In the genomic region with DNA sequence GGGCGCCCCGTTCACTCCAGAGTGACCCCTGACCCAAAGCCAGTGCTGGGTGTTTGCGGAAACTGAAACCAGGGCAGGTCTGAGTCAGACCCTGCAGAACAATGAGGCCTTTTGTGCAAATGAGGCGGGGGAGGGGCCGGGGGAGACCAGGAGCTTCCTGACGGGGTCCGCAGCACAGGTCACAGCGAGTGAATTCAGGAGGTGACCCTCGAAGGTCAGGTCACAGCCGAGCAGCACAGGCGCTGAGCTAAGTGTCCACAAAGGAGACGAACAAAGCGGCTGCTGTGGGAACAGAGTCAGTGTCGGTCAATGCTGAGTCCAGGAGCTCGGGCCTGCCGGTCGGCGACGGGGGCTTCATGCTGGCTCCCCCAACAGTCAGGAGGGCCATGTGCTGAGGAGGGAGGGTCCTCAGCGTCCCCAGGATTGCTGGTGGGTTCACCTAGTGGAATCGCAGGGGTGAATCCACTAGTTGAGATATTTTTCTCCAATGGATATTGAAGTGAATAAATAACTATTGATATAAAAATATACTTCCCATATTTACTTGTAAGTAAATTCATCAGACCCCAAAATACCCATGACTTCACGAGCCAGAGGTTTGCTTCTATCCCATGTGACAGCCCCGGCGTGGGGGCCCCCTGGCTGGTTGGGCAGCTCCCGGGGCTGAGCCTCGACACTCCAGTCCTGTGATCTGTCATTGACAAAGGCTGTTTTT, we compare ENCODE assay signal across 1 cellular context.
TF ChIP-seq lines count a peak whose summit lies in the region.

No MANE protein-coding gene starts in this region.

TF ChIP-seq in HepG2, 621 proteins besides CTCF, POLR2A, EP300 and RAD21 (continued from another document and continues in another):
- TF ChIP-seq, protein P1, sequence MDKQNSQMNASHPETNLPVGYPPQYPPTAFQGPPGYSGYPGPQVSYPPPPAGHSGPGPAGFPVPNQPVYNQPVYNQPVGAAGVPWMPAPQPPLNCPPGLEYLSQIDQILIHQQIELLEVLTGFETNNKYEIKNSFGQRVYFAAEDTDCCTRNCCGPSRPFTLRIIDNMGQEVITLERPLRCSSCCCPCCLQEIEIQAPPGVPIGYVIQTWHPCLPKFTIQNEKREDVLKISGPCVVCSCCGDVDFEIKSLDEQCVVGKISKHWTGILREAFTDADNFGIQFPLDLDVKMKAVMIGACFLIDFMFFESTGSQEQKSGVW (CRISPR knock-in tag; IDR thresholded peaks at IDR 0.05; ENCODE audit: borderline replicate concordance), result no peak
- TF ChIP-seq TBP (CRISPR knock-in tag; IDR thresholded peaks at IDR 0.05), result no peak
- no peak for TF ChIP-seq MTA3 (CRISPR knock-in tag; IDR thresholded peaks at IDR 0.05)
- peak; percentile 22; the same call in 1 of the 2 replicates for TF ChIP-seq ZNF451 (CRISPR knock-in tag; IDR thresholded peaks at IDR 0.05)
- TF ChIP-seq NFYB (CRISPR knock-in tag; IDR thresholded peaks at IDR 0.05), result no peak
- TF ChIP-seq CEBPB (IDR thresholded peaks at IDR 0.05; ENCODE audit: borderline replicate concordance, low read depth, low read length), result no peak
- peak; percentile 33 for TF ChIP-seq ZNF567 (CRISPR knock-in tag; IDR thresholded peaks at IDR 0.05; ENCODE audit: borderline replicate concordance)
- TF ChIP-seq BHLHE40 (IDR thresholded peaks at IDR 0.05; ENCODE audit: low read length), result peak; percentile 44; the same call in 1 of the 2 replicates
- TF ChIP-seq, protein P2, sequence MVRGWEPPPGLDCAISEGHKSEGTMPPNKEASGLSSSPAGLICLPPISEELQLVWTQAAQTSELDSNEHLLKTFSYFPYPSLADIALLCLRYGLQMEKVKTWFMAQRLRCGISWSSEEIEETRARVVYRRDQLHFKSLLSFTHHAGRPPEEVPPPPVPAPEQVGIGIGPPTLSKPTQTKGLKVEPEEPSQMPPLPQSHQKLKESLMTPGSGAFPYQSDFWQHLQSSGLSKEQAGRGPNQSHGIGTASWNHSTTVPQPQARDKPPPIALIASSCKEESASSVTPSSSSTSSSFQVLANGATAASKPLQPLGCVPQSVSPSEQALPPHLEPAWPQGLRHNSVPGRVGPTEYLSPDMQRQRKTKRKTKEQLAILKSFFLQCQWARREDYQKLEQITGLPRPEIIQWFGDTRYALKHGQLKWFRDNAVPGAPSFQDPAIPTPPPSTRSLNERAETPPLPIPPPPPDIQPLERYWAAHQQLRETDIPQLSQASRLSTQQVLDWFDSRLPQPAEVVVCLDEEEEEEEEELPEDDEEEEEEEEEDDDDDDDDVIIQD (CRISPR knock-in tag; IDR thresholded peaks at IDR 0.05; ENCODE audit: low read depth), result peak; percentile 73; the same call in 1 of the 2 replicates
- TF ChIP-seq, protein P3, sequence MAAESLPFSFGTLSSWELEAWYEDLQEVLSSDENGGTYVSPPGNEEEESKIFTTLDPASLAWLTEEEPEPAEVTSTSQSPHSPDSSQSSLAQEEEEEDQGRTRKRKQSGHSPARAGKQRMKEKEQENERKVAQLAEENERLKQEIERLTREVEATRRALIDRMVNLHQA (CRISPR knock-in tag; IDR thresholded peaks at IDR 0.05), result no peak
- TF ChIP-seq TRIM24 (CRISPR knock-in tag; IDR thresholded peaks at IDR 0.05), result no peak; the same call in 1 of the 2 replicates
- no peak for TF ChIP-seq ZNF564 (CRISPR knock-in tag; IDR thresholded peaks at IDR 0.05)
- TF ChIP-seq NFKB2 (CRISPR knock-in tag; IDR thresholded peaks at IDR 0.05; ENCODE audit: borderline replicate concordance), result no peak; the same call in none of the 2 replicates
- no peak for TF ChIP-seq SOX6 (IDR thresholded peaks at IDR 0.05)
- peak; percentile 98 for TF ChIP-seq SOX6 (CRISPR knock-in tag; IDR thresholded peaks at IDR 0.05)
- TF ChIP-seq, protein P4, sequence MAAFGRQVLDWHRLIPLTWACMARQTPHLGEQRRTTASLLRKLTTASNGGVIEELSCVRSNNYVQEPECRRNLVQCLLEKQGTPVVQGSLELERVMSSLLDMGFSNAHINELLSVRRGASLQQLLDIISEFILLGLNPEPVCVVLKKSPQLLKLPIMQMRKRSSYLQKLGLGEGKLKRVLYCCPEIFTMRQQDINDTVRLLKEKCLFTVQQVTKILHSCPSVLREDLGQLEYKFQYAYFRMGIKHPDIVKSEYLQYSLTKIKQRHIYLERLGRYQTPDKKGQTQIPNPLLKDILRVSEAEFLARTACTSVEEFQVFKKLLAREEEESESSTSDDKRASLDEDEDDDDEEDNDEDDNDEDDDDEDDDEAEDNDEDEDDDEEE (CRISPR knock-in tag; IDR thresholded peaks at IDR 0.05), result peak; percentile 46; the same call in 1 of the 2 replicates
- TF ChIP-seq, protein P5, sequence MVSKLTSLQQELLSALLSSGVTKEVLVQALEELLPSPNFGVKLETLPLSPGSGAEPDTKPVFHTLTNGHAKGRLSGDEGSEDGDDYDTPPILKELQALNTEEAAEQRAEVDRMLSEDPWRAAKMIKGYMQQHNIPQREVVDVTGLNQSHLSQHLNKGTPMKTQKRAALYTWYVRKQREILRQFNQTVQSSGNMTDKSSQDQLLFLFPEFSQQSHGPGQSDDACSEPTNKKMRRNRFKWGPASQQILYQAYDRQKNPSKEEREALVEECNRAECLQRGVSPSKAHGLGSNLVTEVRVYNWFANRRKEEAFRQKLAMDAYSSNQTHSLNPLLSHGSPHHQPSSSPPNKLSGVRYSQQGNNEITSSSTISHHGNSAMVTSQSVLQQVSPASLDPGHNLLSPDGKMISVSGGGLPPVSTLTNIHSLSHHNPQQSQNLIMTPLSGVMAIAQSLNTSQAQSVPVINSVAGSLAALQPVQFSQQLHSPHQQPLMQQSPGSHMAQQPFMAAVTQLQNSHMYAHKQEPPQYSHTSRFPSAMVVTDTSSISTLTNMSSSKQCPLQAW (CRISPR knock-in tag; IDR thresholded peaks at IDR 0.05), result peak; percentile 82
- 0 out of 2 replicates have a peak, but pooled peaks have one; percentile 21 for TF ChIP-seq PAX8 (CRISPR knock-in tag; IDR thresholded peaks at IDR 0.05; ENCODE audit: borderline replicate concordance)
- TF ChIP-seq CHD2 (IDR thresholded peaks at IDR 0.05; ENCODE audit: low read depth, low read length), result peak; percentile 52
- TF ChIP-seq, protein P6, sequence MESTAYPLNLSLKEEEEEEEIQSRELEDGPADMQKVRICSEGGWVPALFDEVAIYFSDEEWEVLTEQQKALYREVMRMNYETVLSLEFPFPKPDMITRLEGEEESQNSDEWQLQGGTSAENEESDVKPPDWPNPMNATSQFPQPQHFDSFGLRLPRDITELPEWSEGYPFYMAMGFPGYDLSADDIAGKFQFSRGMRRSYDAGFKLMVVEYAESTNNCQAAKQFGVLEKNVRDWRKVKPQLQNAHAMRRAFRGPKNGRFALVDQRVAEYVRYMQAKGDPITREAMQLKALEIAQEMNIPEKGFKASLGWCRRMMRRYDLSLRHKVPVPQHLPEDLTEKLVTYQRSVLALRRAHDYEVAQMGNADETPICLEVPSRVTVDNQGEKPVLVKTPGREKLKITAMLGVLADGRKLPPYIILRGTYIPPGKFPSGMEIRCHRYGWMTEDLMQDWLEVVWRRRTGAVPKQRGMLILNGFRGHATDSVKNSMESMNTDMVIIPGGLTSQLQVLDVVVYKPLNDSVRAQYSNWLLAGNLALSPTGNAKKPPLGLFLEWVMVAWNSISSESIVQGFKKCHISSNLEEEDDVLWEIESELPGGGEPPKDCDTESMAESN (CRISPR knock-in tag; conservative IDR thresholded peaks at IDR 0.05), result peak; percentile 51
- TF ChIP-seq PRPF4 (IDR thresholded peaks at IDR 0.05; ENCODE audit: low read depth, low read length, poor library complexity, severe bottlenecking), result no peak
- TF ChIP-seq ZMYM2 (CRISPR knock-in tag; IDR thresholded peaks at IDR 0.05), result peak; percentile 14; the same call in 1 of the 2 replicates
- TF ChIP-seq KLF6 (CRISPR knock-in tag; IDR thresholded peaks at IDR 0.05), result peak; percentile 75
- TF ChIP-seq, protein P7, sequence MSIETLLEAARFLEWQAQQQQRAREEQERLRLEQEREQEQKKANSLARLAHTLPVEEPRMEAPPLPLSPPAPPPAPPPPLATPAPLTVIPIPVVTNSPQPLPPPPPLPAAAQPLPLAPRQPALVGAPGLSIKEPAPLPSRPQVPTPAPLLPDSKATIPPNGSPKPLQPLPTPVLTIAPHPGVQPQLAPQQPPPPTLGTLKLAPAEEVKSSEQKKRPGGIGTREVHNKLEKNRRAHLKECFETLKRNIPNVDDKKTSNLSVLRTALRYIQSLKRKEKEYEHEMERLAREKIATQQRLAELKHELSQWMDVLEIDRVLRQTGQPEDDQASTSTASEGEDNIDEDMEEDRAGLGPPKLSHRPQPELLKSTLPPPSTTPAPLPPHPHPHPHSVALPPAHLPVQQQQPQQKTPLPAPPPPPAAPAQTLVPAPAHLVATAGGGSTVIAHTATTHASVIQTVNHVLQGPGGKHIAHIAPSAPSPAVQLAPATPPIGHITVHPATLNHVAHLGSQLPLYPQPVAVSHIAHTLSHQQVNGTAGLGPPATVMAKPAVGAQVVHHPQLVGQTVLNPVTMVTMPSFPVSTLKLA (IDR thresholded peaks at IDR 0.05), result peak; percentile 29; the same call in 1 of the 2 replicates
- TF ChIP-seq, protein P8, sequence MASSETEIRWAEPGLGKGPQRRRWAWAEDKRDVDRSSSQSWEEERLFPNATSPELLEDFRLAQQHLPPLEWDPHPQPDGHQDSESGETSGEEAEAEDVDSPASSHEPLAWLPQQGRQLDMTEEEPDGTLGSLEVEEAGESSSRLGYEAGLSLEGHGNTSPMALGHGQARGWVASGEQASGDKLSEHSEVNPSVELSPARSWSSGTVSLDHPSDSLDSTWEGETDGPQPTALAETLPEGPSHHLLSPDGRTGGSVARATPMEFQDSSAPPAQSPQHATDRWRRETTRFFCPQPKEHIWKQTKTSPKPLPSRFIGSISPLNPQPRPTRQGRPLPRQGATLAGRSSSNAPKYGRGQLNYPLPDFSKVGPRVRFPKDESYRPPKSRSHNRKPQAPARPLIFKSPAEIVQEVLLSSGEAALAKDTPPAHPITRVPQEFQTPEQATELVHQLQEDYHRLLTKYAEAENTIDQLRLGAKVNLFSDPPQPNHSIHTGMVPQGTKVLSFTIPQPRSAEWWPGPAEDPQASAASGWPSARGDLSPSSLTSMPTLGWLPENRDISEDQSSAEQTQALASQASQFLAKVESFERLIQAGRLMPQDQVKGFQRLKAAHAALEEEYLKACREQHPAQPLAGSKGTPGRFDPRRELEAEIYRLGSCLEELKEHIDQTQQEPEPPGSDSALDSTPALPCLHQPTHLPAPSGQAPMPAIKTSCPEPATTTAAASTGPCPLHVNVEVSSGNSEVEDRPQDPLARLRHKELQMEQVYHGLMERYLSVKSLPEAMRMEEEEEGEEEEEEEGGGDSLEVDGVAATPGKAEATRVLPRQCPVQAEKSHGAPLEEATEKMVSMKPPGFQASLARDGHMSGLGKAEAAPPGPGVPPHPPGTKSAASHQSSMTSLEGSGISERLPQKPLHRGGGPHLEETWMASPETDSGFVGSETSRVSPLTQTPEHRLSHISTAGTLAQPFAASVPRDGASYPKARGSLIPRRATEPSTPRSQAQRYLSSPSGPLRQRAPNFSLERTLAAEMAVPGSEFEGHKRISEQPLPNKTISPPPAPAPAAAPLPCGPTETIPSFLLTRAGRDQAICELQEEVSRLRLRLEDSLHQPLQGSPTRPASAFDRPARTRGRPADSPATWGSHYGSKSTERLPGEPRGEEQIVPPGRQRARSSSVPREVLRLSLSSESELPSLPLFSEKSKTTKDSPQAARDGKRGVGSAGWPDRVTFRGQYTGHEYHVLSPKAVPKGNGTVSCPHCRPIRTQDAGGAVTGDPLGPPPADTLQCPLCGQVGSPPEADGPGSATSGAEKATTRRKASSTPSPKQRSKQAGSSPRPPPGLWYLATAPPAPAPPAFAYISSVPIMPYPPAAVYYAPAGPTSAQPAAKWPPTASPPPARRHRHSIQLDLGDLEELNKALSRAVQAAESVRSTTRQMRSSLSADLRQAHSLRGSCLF (CRISPR knock-in tag; IDR thresholded peaks at IDR 0.05; ENCODE audit: borderline replicate concordance), result no peak
- no peak for TF ChIP-seq AGO1 (IDR thresholded peaks at IDR 0.05; ENCODE audit: low read depth, low read length, poor library complexity, severe bottlenecking)
- no peak for TF ChIP-seq NFE2 (CRISPR knock-in tag; IDR thresholded peaks at IDR 0.05)
- no peak for TF ChIP-seq ZNF432 (CRISPR knock-in tag; IDR thresholded peaks at IDR 0.05; ENCODE audit: borderline replicate concordance)
- peak; percentile 68; the same call in 1 of the 2 replicates for TF ChIP-seq ZNF7 (CRISPR knock-in tag; IDR thresholded peaks at IDR 0.05)
- TF ChIP-seq, protein P9, sequence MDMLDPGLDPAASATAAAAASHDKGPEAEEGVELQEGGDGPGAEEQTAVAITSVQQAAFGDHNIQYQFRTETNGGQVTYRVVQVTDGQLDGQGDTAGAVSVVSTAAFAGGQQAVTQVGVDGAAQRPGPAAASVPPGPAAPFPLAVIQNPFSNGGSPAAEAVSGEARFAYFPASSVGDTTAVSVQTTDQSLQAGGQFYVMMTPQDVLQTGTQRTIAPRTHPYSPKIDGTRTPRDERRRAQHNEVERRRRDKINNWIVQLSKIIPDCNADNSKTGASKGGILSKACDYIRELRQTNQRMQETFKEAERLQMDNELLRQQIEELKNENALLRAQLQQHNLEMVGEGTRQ (IDR thresholded peaks at IDR 0.05; ENCODE audit: low read depth, low read length), result no peak
- TF ChIP-seq, protein P9 (CRISPR knock-in tag; IDR thresholded peaks at IDR 0.05; ENCODE audit: borderline replicate concordance), result no peak; the same call in 1 of the 2 replicates
- TF ChIP-seq, protein P10, sequence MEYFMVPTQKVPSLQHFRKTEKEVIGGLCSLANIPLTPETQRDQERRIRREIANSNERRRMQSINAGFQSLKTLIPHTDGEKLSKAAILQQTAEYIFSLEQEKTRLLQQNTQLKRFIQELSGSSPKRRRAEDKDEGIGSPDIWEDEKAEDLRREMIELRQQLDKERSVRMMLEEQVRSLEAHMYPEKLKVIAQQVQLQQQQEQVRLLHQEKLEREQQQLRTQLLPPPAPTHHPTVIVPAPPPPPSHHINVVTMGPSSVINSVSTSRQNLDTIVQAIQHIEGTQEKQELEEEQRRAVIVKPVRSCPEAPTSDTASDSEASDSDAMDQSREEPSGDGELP (IDR thresholded peaks at IDR 0.05; ENCODE audit: borderline replicate concordance, low read depth), result peak; percentile 80; the same call in 1 of the 2 replicates
- TF ChIP-seq, protein P11, sequence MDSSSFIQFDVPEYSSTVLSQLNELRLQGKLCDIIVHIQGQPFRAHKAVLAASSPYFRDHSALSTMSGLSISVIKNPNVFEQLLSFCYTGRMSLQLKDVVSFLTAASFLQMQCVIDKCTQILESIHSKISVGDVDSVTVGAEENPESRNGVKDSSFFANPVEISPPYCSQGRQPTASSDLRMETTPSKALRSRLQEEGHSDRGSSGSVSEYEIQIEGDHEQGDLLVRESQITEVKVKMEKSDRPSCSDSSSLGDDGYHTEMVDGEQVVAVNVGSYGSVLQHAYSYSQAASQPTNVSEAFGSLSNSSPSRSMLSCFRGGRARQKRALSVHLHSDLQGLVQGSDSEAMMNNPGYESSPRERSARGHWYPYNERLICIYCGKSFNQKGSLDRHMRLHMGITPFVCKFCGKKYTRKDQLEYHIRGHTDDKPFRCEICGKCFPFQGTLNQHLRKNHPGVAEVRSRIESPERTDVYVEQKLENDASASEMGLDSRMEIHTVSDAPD (CRISPR knock-in tag; IDR thresholded peaks at IDR 0.05), result no peak
- no peak for TF ChIP-seq TGIF2 (CRISPR knock-in tag; IDR thresholded peaks at IDR 0.05)
